Comparison of ENCODE assay signal across 14 cellular contexts in the genomic region with DNA sequence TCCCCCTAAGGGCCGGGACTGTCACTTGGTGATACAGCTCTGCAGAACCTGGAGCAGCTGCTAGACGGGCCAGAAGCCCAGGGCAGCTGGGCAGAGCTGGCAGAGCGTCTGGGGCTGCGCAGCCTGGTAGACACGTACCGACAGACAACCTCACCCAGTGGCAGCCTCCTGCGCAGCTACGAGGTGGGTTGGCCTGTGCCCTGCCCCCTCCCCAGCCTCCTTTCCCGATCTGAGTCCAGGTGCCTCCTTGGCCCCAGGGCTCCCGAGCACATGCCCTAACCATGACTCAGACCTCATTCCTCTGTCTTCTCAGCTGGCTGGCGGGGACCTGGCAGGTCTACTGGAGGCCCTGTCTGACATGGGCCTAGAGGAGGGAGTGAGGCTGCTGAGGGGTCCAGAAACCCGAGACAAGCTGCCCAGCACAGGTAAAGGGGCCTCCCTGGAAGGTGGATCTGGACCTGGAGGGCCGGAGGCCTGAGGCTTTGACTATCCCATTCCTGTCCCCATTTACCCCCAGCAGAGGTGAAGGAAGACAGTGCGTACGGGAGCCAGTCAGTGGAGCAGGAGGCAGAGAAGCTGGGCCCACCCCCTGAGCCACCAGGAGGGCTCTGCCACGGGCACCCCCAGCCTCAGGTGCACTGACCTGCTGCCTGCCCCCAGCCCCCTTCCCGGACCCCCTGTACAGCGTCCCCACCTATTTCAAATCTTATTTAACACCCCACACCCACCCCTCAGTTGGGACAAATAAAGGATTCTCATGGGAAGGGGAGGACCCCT. TPM values are rescaled to one million over a fixed set of nuclear protein-coding genes. Genes with fewer than 3 reads are reported as not detected.
DNase-seq lines count a peak whose midpoint lies in the region; ATAC-seq, FAIRE-seq and TF ChIP-seq lines count a peak whose summit lies in the region.
"Had no signal": no experiment of that assay in that cellular context is flagged by ENCODE, and none has a peak within 500 bp of the region (broad histone marks: within the 10 kb centered on the region; RNA-seq: fewer than 3 reads in every experiment).

No MANE protein-coding gene starts in this region.

- H3K36me3 ChIP-seq in GM12878 (ENCODE audit: control insufficient read depth in 2 of 2, insufficient read depth in 2 of 2, low read length in 1 of 2): peaks cover 19 to 38% of the 10 kb centered on the region in 2 experiments
- H3K36me3 ChIP-seq in ascending aorta: peaks cover 18 to 37% of the 10 kb centered on the region in 2 donors

- intact Hi-C loops in CD4-positive, alpha-beta T cell (cut with DNase I, micrococcal nuclease): no loop called here
- intact Hi-C loops in GM12878 (cut with micrococcal nuclease; ENCODE audit: unreplicated experiment) (no loop called here), ascending aorta (cut with DNase I) (no loop called here)

- no peak overlapping the region for H2AFZ ChIP-seq in GM12878 (ENCODE audit: control insufficient read depth, low read depth, low read length)

- RAD21 ChIA-PET in GM12878 (lab: Charles Lee; ENCODE audit: unreplicated experiment): no interaction called here

- TF ChIP-seq POLR2A in GM12878 (IDR thresholded peaks at IDR 0.05; ENCODE audit: low read depth, low read length): peak; percentile 7; the same call in 1 of the 2 replicates

- H3K9me3 Mint-ChIP-seq in CD4-positive, alpha-beta T cell: no peaks in the 10 kb centered on the region
- H3K9me3 Mint-ChIP-seq in mesothelial cell of epicardium: no peaks in the 10 kb centered on the region

- H3K27me3 ChIP-seq in CD4-positive, alpha-beta T cell (ENCODE audit: control insufficient read depth, insufficient read depth, low read length): no peaks in the 10 kb centered on the region
- H3K27me3 ChIP-seq in GM12878 (replicated peaks in 1 of 2; ENCODE audit: control insufficient read depth in 2 of 2, insufficient read depth in 2 of 2, low read length in 1 of 2) (no peaks in the 10 kb centered on the region), ascending aorta (no peaks in the 10 kb centered on the region)

- no peak for TF ChIP-seq CTCF in CD4-positive, alpha-beta T cell (IDR thresholded peaks at IDR 0.05)
- TF ChIP-seq CTCF in GM12878 (IDR thresholded peaks at IDR 0.05 in 2 of 3, conservative IDR thresholded peaks at IDR 0.05 in 1 of 3; ENCODE audit: control insufficient read depth in 2 of 3, extremely low read depth in 1 of 3, insufficient read depth in 1 of 3, low read depth in 3 of 3, low read length in 3 of 3): no peak
- no peak for TF ChIP-seq CTCF in mesothelial cell of epicardium (IDR thresholded peaks at IDR 0.05; ENCODE audit: unreplicated experiment)
- no peak for TF ChIP-seq CTCF in ascending aorta (IDR thresholded peaks at IDR 0.05)

- in situ Hi-C loops in GM12878 (cut with MboI): no loop called here

- peak in 1 of 10 experiments; percentile 8 for DNase-seq in CD4-positive, alpha-beta T cell
- DNase-seq in HPDE6-E6E7 (ENCODE audit: extremely low spot score) (peak; percentile 83), GM12878 (ENCODE audit: low read depth, low spot score) (no peak), mesothelial cell of epicardium (ENCODE audit: low spot score in 2 of 2, unreplicated experiment in 2 of 2) (no peak), ascending aorta (ENCODE audit: low spot score in 2 of 2) (no peak), globus pallidus (ENCODE audit: low spot score) (no peak)
- no peak for DNase-seq in stimulated activated CD4-positive, alpha-beta T cell treated with anti-CD3 and anti-CD28 coated beads, Interleukin-1b, Interleukin-23, amount 100 ng/mL, for 48 hours
- DNase-seq: activated CD8-positive, alpha-beta memory T cell treated with anti-CD3 and anti-CD28 coated beads, Interleukin-2, amount 50 U/mL, for 48 hours; MM.1S; NCI-H774 had no signal

- WGBS in GM12878 (ENCODE audit: insufficient coverage, insufficient replicate concordance, low lambda C conversion rate, missing lambda C conversion rate): 74% methylated on average over 18 of the region's 18 CpGs

- H3K79me2 ChIP-seq in GM12878 (ENCODE audit: control insufficient read depth, insufficient read depth, low read length): peaks cover 32% of the 10 kb centered on the region

- BruUV-seq in GM12878 (replicated peaks; lab: Mats Ljungman, UMichigan): no TSS peak

- H3K27ac Mint-ChIP-seq in CD4-positive, alpha-beta T cell: peak overlapping the region; percentile 27
- H3K27ac Mint-ChIP-seq in mesothelial cell of epicardium: peak overlapping the region; percentile 6

- H3K27ac ChIP-seq in CD4-positive, alpha-beta T cell (ENCODE audit: low read depth, low read length): no peak overlapping the region
- H3K27ac ChIP-seq in GM12878 (ENCODE audit: control insufficient read depth, insufficient read depth): no peak overlapping the region
- no peak overlapping the region for H3K27ac ChIP-seq in ascending aorta

- H3K4me1 Mint-ChIP-seq in CD4-positive, alpha-beta T cell (ENCODE audit: low read depth): peaks cover 34% of the 10 kb centered on the region
- H3K4me1 Mint-ChIP-seq in mesothelial cell of epicardium: peaks cover 3% of the 10 kb centered on the region

- H3K9me3 ChIP-seq in CD4-positive, alpha-beta T cell (ENCODE audit: control insufficient read depth, low read length): no peaks in the 10 kb centered on the region
- H3K9me3 ChIP-seq in GM12878 (replicated peaks; ENCODE audit: control insufficient read depth, insufficient read depth, low read length): no peaks in the 10 kb centered on the region
- no peaks in the 10 kb centered on the region for H3K9me3 ChIP-seq in ascending aorta

- H3K4me3 Mint-ChIP-seq in CD4-positive, alpha-beta T cell: peak overlapping the region; percentile 34
- H3K4me3 Mint-ChIP-seq in mesothelial cell of epicardium: no peak overlapping the region

- peaks cover 64% of the 10 kb centered on the region for H3K36me3 Mint-ChIP-seq in CD4-positive, alpha-beta T cell (ENCODE audit: low read depth)
- H3K36me3 Mint-ChIP-seq in mesothelial cell of epicardium: peaks cover 1% of the 10 kb centered on the region

- H3K4me1 ChIP-seq in GM12878 (ENCODE audit: control insufficient read depth, insufficient read depth, low read length): peaks cover 13% of the 10 kb centered on the region
- peaks cover 6 to 14% of the 10 kb centered on the region in 2 donors for H3K4me1 ChIP-seq in ascending aorta

- peaks cover 4% of the 10 kb centered on the region; the same call in 1 of the 2 replicates for H4K20me1 ChIP-seq in GM12878 (ENCODE audit: control insufficient read depth, insufficient read depth)

- H3K4me2 ChIP-seq in GM12878 (ENCODE audit: control insufficient read depth, insufficient read depth): no peak overlapping the region

- TF ChIP-seq EP300 in GM12878 (IDR thresholded peaks at IDR 0.05; ENCODE audit: borderline replicate concordance in 1 of 2, control insufficient read depth in 1 of 2, low read depth in 2 of 2, low read length in 2 of 2): no peak

- peaks cover 4% of the 10 kb centered on the region for H3K27me3 Mint-ChIP-seq in CD4-positive, alpha-beta T cell
- peaks cover 15% of the 10 kb centered on the region for H3K27me3 Mint-ChIP-seq in mesothelial cell of epicardium (ENCODE audit: low read depth)

- no peak overlapping the region for H3K9ac ChIP-seq in GM12878 (ENCODE audit: control insufficient read depth, insufficient read depth, low read length)

- POLR2A ChIA-PET in CD4-positive, alpha-beta T cell (lab: Charles Lee): no interaction called here
- POLR2A ChIA-PET in GM12878 (lab: Charles Lee): interaction anchor here (0.7 kb wide), 1 partner anchor 52 kb away, joined by 3 read pairs; no protein-coding TSS in a partner anchor

- SMC1A ChIA-PET in GM12878 (lab: Charles Lee; ENCODE audit: uncharacterized antibody, unreplicated experiment): interaction anchor here (1.3 to 2.2 kb wide), 2 partner anchors 172 to 182 kb away, joined by 3 to 4 read pairs; no protein-coding TSS in a partner anchor

- no peak for TF ChIP-seq RAD21 in GM12878 (IDR thresholded peaks at IDR 0.05; ENCODE audit: insufficient read depth, low read depth, low read length)

- ATAC-seq in CD4-positive, alpha-beta T cell (ENCODE audit: poor library complexity): no peak
- no peak for ATAC-seq in GM12878
- ATAC-seq in GM19455 (IDR thresholded peaks at IDR 0.05; ENCODE audit: unreplicated experiment): no peak
- ATAC-seq: right cardiac atrium had no signal

- CTCF ChIA-PET in CD4-positive, alpha-beta T cell (lab: Charles Lee): no interaction called here
- CTCF ChIA-PET in GM12878 (lab: Yijun Ruan, JAX): interaction anchor here (2.8 to 12.1 kb wide), 3 partner anchors 17 to 171 kb away, joined by 10 to 69 read pairs (median 11); no protein-coding TSS in a partner anchor

- no peak for FAIRE-seq in GM12878 (lab: Jason Lieb, UNC)

- no peak overlapping the region for H3K4me3 ChIP-seq in GM12878
- no peak overlapping the region for H3K4me3 ChIP-seq in ascending aorta

RNA-seq across cellular contexts. Expression of a gene that starts 6.4 kb away (rescaled TPM):
- 100 to 1,000 TPM; 240 to 256 TPM for total RNA-seq in CD4-positive, alpha-beta T cell
- total RNA-seq in GM12878 (2013; cell fraction: nucleolus; rRNA removed): 150 and 171 TPM in 2 replicates
- total RNA-seq in GM12878 (2014; rRNA removed) (108 and 111 TPM in 2 replicates), GM12878 (2014; rRNA removed; fragmentation: Illumina TruSeq; extraction: Trizol) (42.4 and 43.7 TPM in 2 replicates), GM12878 (2021) (144 and 145 TPM in 2 replicates), mesothelial cell of epicardium (51.7 to 56.6 TPM (median 55.8 TPM) in 3 replicates), ascending aorta (89.2 TPM)
- polyA plus RNA-seq in GM12878 (2011; ENCODE audit: low read depth): 33.4 TPM
- polyA plus RNA-seq in GM12878 (2011; rRNA removed) (62.4 and 113 TPM in 2 replicates), GM12878 (2014; fragmentation: Illumina TruSeq; extraction: Trizol) (49.9 and 56.4 TPM in 2 replicates), GM12878 (2014; fragmentation: Nextera tagmentation; extraction: Ambion mirVana) (1 to 10 TPM in 1 of 2 experiments, under 1 TPM in 1; 0.56 to 1.3 TPM), GM12878 (2014; rRNA removed) (109 and 119 TPM in 2 replicates), GM12878 (2016; fragmentation: Nextera tagmentation; extraction: Ambion mirVana) (10 to 100 TPM; 31.4 to 32.0 TPM)
- polyA plus RNA-seq in GM12878 (2011; cell fraction: cytosol; rRNA removed): 110 and 124 TPM in 2 replicates
- 571 and 613 TPM in 2 replicates for polyA plus RNA-seq in GM12878 (2011; cell fraction: nucleus; rRNA removed)
- polyA plus RNA-seq in GM12878 (2012): 106 and 129 TPM in 2 replicates
- polyA minus RNA-seq in GM12878 (2011; rRNA and poly(A)+ RNA removed): 60.3 and 69.0 TPM in 2 replicates
- 39.0 and 44.4 TPM in 2 replicates for polyA minus RNA-seq in GM12878 (2011; cell fraction: cytosol; rRNA and poly(A)+ RNA removed)
- polyA minus RNA-seq in GM12878 (2011; cell fraction: nucleus; rRNA and poly(A)+ RNA removed): 74.0 and 110 TPM in 2 replicates

RNA-seq across cellular contexts. Expression of a gene that starts 16.7 kb away (rescaled TPM):
- 10 to 100 TPM; 16.7 to 17.8 TPM for total RNA-seq in CD4-positive, alpha-beta T cell
- 0.83 and 1.1 TPM in 2 replicates for total RNA-seq in GM12878 (2013; cell fraction: nucleolus; rRNA removed)
- total RNA-seq in GM12878 (2014; rRNA removed): 0.11 and 0.27 TPM in 2 replicates
- 0.09 and 0.18 TPM in 2 replicates for total RNA-seq in GM12878 (2014; rRNA removed; fragmentation: Illumina TruSeq; extraction: Trizol)
- total RNA-seq in GM12878 (2021): 0.16 and 0.56 TPM in 2 replicates
- polyA plus RNA-seq in GM12878 (2011; ENCODE audit: low read depth): 0.41 TPM
- 0.41 and 0.55 TPM in 2 replicates for polyA plus RNA-seq in GM12878 (2011; rRNA removed)
- 0.43 and 0.57 TPM in 2 replicates for polyA plus RNA-seq in GM12878 (2011; cell fraction: cytosol; rRNA removed)
- 3.5 and 3.8 TPM in 2 replicates for polyA plus RNA-seq in GM12878 (2011; cell fraction: nucleus; rRNA removed)
- polyA plus RNA-seq in GM12878 (2012): 2.1 and 2.8 TPM in 2 replicates
- polyA plus RNA-seq in GM12878 (2014; fragmentation: Illumina TruSeq; extraction: Trizol): 0.16 TPM in 1 of 2 replicates, not detected in the other
- polyA plus RNA-seq in GM12878 (2014; fragmentation: Nextera tagmentation; extraction: Ambion mirVana): not detected
- 0.25 and 0.77 TPM in 2 replicates for polyA plus RNA-seq in GM12878 (2014; rRNA removed)
- polyA plus RNA-seq in GM12878 (2016; fragmentation: Nextera tagmentation; extraction: Ambion mirVana): 1 to 10 TPM; 1.7 to 2.0 TPM
- polyA minus RNA-seq in GM12878 (2011; rRNA and poly(A)+ RNA removed): 0.93 and 0.95 TPM in 2 replicates
- polyA minus RNA-seq in GM12878 (2011; cell fraction: cytosol; rRNA and poly(A)+ RNA removed): not detected in 2 replicates
- 1.1 TPM in 2 replicates for polyA minus RNA-seq in GM12878 (2011; cell fraction: nucleus; rRNA and poly(A)+ RNA removed)
- total RNA-seq in mesothelial cell of epicardium: 12.4 to 14.3 TPM (median 13.4 TPM) in 3 replicates
- not detected for total RNA-seq in ascending aorta

RNA-seq across cellular contexts. Expression of a gene that starts 18.7 kb away (rescaled TPM):
- 10 to 100 TPM; 10.2 to 10.4 TPM for total RNA-seq in CD4-positive, alpha-beta T cell
- total RNA-seq in GM12878 (2013; cell fraction: nucleolus; rRNA removed): 2.2 TPM in 2 replicates
- total RNA-seq in GM12878 (2014; rRNA removed) (13.8 and 14.4 TPM in 2 replicates), GM12878 (2014; rRNA removed; fragmentation: Illumina TruSeq; extraction: Trizol) (1.8 and 1.9 TPM in 2 replicates), GM12878 (2021) (13.5 and 14.7 TPM in 2 replicates), mesothelial cell of epicardium (9.4 to 11.7 TPM (median 10.1 TPM) in 3 replicates), ascending aorta (16.5 TPM)
- polyA plus RNA-seq in GM12878 (2011; ENCODE audit: low read depth): 2.1 TPM
- polyA plus RNA-seq in GM12878 (2011; rRNA removed) (1.3 and 3.1 TPM in 2 replicates), GM12878 (2014; fragmentation: Illumina TruSeq; extraction: Trizol) (0.11 and 0.54 TPM in 2 replicates), GM12878 (2014; fragmentation: Nextera tagmentation; extraction: Ambion mirVana) (under 1 TPM; 0.13 to 0.66 TPM), GM12878 (2014; rRNA removed) (12.6 and 15.3 TPM in 2 replicates), GM12878 (2016; fragmentation: Nextera tagmentation; extraction: Ambion mirVana) (10 to 100 TPM; 19.5 to 21.3 TPM)
- polyA plus RNA-seq in GM12878 (2011; cell fraction: cytosol; rRNA removed): 9.5 and 16.7 TPM in 2 replicates
- 24.6 and 34.7 TPM in 2 replicates for polyA plus RNA-seq in GM12878 (2011; cell fraction: nucleus; rRNA removed)
- polyA plus RNA-seq in GM12878 (2012): 5.9 and 7.7 TPM in 2 replicates
- polyA minus RNA-seq in GM12878 (2011; rRNA and poly(A)+ RNA removed): 0.73 and 1.8 TPM in 2 replicates
- polyA minus RNA-seq in GM12878 (2011; cell fraction: cytosol; rRNA and poly(A)+ RNA removed): 2.9 TPM in 2 replicates
- 3.0 and 3.5 TPM in 2 replicates for polyA minus RNA-seq in GM12878 (2011; cell fraction: nucleus; rRNA and poly(A)+ RNA removed)

RNA-seq across cellular contexts. Expression of a gene that starts 30.5 kb away (rescaled TPM):
- total RNA-seq in CD4-positive, alpha-beta T cell: 10 to 100 TPM; 25.5 to 25.6 TPM
- total RNA-seq in GM12878 (2013; cell fraction: nucleolus; rRNA removed): 12.4 and 13.3 TPM in 2 replicates
- total RNA-seq in GM12878 (2014; rRNA removed): 66.5 and 67.6 TPM in 2 replicates
- 47.8 and 49.6 TPM in 2 replicates for total RNA-seq in GM12878 (2014; rRNA removed; fragmentation: Illumina TruSeq; extraction: Trizol)
- total RNA-seq in GM12878 (2021): 82.5 and 85.5 TPM in 2 replicates
- polyA plus RNA-seq in GM12878 (2011; ENCODE audit: low read depth): 23.2 TPM
- polyA plus RNA-seq in GM12878 (2011; rRNA removed): 21.7 and 31.5 TPM in 2 replicates
- 88.8 and 91.7 TPM in 2 replicates for polyA plus RNA-seq in GM12878 (2011; cell fraction: cytosol; rRNA removed)
- 81.7 and 82.8 TPM in 2 replicates for polyA plus RNA-seq in GM12878 (2011; cell fraction: nucleus; rRNA removed)
- polyA plus RNA-seq in GM12878 (2012): 53.7 and 56.5 TPM in 2 replicates
- polyA plus RNA-seq in GM12878 (2014; fragmentation: Illumina TruSeq; extraction: Trizol): 34.4 and 84.2 TPM in 2 replicates
- 10 to 100 TPM; 20.4 to 45.2 TPM for polyA plus RNA-seq in GM12878 (2014; fragmentation: Nextera tagmentation; extraction: Ambion mirVana)
- 75.9 and 88.0 TPM in 2 replicates for polyA plus RNA-seq in GM12878 (2014; rRNA removed)
- polyA plus RNA-seq in GM12878 (2016; fragmentation: Nextera tagmentation; extraction: Ambion mirVana): 100 to 1,000 TPM; 116 to 121 TPM
- 8.9 and 26.7 TPM in 2 replicates for polyA minus RNA-seq in GM12878 (2011; rRNA and poly(A)+ RNA removed)
- polyA minus RNA-seq in GM12878 (2011; cell fraction: cytosol; rRNA and poly(A)+ RNA removed): 10.2 and 11.4 TPM in 2 replicates
- 7.9 and 8.4 TPM in 2 replicates for polyA minus RNA-seq in GM12878 (2011; cell fraction: nucleus; rRNA and poly(A)+ RNA removed)
- 75.0 to 80.5 TPM (median 75.6 TPM) in 3 replicates for total RNA-seq in mesothelial cell of epicardium
- 45.1 TPM for total RNA-seq in ascending aorta

RNA-seq across cellular contexts. Expression of a gene that starts 49.4 kb away (rescaled TPM):
- under 1 TPM; 0.16 to 0.28 TPM for total RNA-seq in CD4-positive, alpha-beta T cell
- 0.69 and 0.98 TPM in 2 replicates for total RNA-seq in GM12878 (2013; cell fraction: nucleolus; rRNA removed)
- total RNA-seq in GM12878 (2014; rRNA removed): 0.60 and 1.1 TPM in 2 replicates
- total RNA-seq in GM12878 (2014; rRNA removed; fragmentation: Illumina TruSeq; extraction: Trizol): 0.09 TPM in 1 of 2 replicates, not detected in the other
- 0.19 and 0.33 TPM in 2 replicates for total RNA-seq in GM12878 (2021)
- not detected for polyA plus RNA-seq in GM12878 (2011; ENCODE audit: low read depth)
- 0.06 and 0.11 TPM in 2 replicates for polyA plus RNA-seq in GM12878 (2011; rRNA removed)
- 0.31 and 0.35 TPM in 2 replicates for polyA plus RNA-seq in GM12878 (2011; cell fraction: cytosol; rRNA removed)
- polyA plus RNA-seq in GM12878 (2011; cell fraction: nucleus; rRNA removed): 0.36 and 0.92 TPM in 2 replicates
- 0.76 and 1.3 TPM in 2 replicates for polyA plus RNA-seq in GM12878 (2012)
- 0.29 TPM in 2 replicates for polyA plus RNA-seq in GM12878 (2014; fragmentation: Illumina TruSeq; extraction: Trizol)
- under 1 TPM; 0.06 to 0.07 TPM for polyA plus RNA-seq in GM12878 (2014; fragmentation: Nextera tagmentation; extraction: Ambion mirVana)
- 0.49 and 0.65 TPM in 2 replicates for polyA plus RNA-seq in GM12878 (2014; rRNA removed)
- polyA plus RNA-seq in GM12878 (2016; fragmentation: Nextera tagmentation; extraction: Ambion mirVana): under 1 TPM; 0.34 to 0.63 TPM
- 0.80 and 2.3 TPM in 2 replicates for polyA minus RNA-seq in GM12878 (2011; rRNA and poly(A)+ RNA removed)
- polyA minus RNA-seq in GM12878 (2011; cell fraction: cytosol; rRNA and poly(A)+ RNA removed): 1.1 TPM in 1 of 2 replicates, not detected in the other
- 2.2 and 4.5 TPM in 2 replicates for polyA minus RNA-seq in GM12878 (2011; cell fraction: nucleus; rRNA and poly(A)+ RNA removed)
- total RNA-seq in mesothelial cell of epicardium: not detected in 3 replicates
- total RNA-seq in ascending aorta: not detected
- total RNA-seq: cardiac septum, lung microvascular endothelial cell, right cardiac atrium had no signal
